ENCODE assay signal across 23 cellular contexts in the genomic region with DNA sequence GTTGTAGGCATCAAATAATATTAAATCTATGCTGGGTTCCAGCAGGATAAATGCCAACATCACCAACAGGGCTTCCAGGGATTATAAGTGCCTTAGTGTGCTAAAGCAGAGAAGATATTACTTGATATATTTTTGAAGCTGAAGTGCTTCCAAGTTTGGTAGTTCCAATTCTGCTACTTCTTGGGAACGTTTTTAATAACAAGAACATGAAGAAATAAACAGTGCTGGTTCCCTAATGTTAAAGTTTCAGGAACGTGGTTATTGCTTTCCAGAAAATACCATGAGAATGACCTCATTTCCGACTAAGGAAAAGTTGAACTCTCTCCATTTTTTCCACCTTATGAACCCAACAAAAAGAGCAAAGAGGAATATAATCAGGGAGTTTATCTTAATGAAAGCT. TPM values are rescaled to one million over a fixed set of nuclear protein-coding genes. Genes with fewer than 3 reads are reported as not detected.
A peak's percentile ranks its signal among the peaks of the same experiment; 100 is the strongest.
DNase-seq lines count a peak whose midpoint lies in the region; ATAC-seq, FAIRE-seq and TF ChIP-seq lines count a peak whose summit lies in the region.
"Had no signal": no experiment of that assay in that cellular context is flagged by ENCODE, and none has a peak within 500 bp of the region (broad histone marks: within the 10 kb centered on the region; RNA-seq: fewer than 3 reads in every experiment).

No MANE protein-coding gene starts in this region.

- peak overlapping the region; percentile 29 for H3K9ac ChIP-seq in endothelial cell of umbilical vein (replicated peaks; ENCODE audit: extremely low read depth, insufficient read depth, low read length)

- ATAC-seq in Right ventricle myocardium superior (ENCODE audit: poor library complexity) = no peak
- ATAC-seq in GM21526 (IDR thresholded peaks at IDR 0.05; ENCODE audit: low FRiP score, unreplicated experiment) = no peak
- ATAC-seq: left colon, T-cell had no signal

- peaks cover 18% of the 10 kb centered on the region for H3K27me3 Mint-ChIP-seq in nephron (ENCODE audit: low read depth)
- H3K27me3 Mint-ChIP-seq: activated naive CD4-positive, alpha-beta T cell treated with anti-CD3 and anti-CD28 coated beads, Interleukin-2, amount 50 U/mL, for 24 hours had no signal

- H4K20me1 ChIP-seq in endothelial cell of umbilical vein (replicated peaks; ENCODE audit: control insufficient read depth, extremely low read depth, insufficient read depth, low read length) = no peaks in the 10 kb centered on the region

- DNase-seq in right atrium auricular region (ENCODE audit: low spot score) = no peak
- no peak for DNase-seq in Right ventricle myocardium superior
- DNase-seq in endothelial cell of umbilical vein (ENCODE audit: low read depth, low spot score) = peak; percentile 66
- no peak for DNase-seq in stimulated activated CD4-positive, alpha-beta T cell treated with anti-CD3 and anti-CD28 coated beads, Interleukin-15, amount 100 ng/mL, for 24 hours
- no peak for DNase-seq in GM20000 (ENCODE audit: low spot score)
- no peak for DNase-seq in T-helper 2 cell
- DNase-seq: ACHN; activated CD4-positive, CD25-positive, alpha-beta regulatory T cell treated with anti-CD3 and anti-CD28 coated beads, Interleukin-2, amount 50 U/mL, for 72 hours; activated CD8-positive, alpha-beta memory T cell treated with anti-CD3 and anti-CD28 coated beads, Interleukin-2, amount 50 U/mL, for 4 hours; DMS 273 treated with DMSO at 0.1 percent for 48 hours; left colon; NCI-H1417; NCI-H345; nephron progenitor cell; small intestine; T-cell had no signal

- no peaks in the 10 kb centered on the region for H3K9me3 ChIP-seq in right atrium auricular region
- H3K9me3 ChIP-seq in endothelial cell of umbilical vein (replicated peaks; ENCODE audit: control insufficient read depth, insufficient read depth, low read length) = no peaks in the 10 kb centered on the region

- peak overlapping the region; percentile 63 for H3K4me2 ChIP-seq in endothelial cell of umbilical vein (ENCODE audit: insufficient read depth, low read length)

- BruUV-seq in endothelial cell of umbilical vein (replicated peaks; lab: Mats Ljungman, UMichigan) = no TSS peak

- no peak for TF ChIP-seq POLR2A in endothelial cell of umbilical vein (IDR thresholded peaks at IDR 0.05; ENCODE audit: low read depth, low read length)

- H3K4me3 Mint-ChIP-seq in nephron = peak overlapping the region in 2 of 3 experiments; percentile 33 to 53
- H3K4me3 Mint-ChIP-seq: activated naive CD4-positive, alpha-beta T cell treated with anti-CD3 and anti-CD28 coated beads, Interleukin-2, amount 50 U/mL, for 24 hours; dendritic cell treated with granulocyte-macrophage colony-stimulating factor and Interleukin-4, amounts not matched to agents 40 ng/mL and 50 ng/mL, for 4 days; IgD-negative memory B cell; nephron progenitor cell; T-cell had no signal

- H3K36me3 ChIP-seq in right atrium auricular region (no peaks in the 10 kb centered on the region), endothelial cell of umbilical vein (ENCODE audit: control insufficient read depth in 2 of 2, extremely low read depth in 1 of 2, insufficient read depth in 2 of 2, low read length in 2 of 2) (no peaks in the 10 kb centered on the region)

- peak overlapping the region; percentile 27 for H2AFZ ChIP-seq in endothelial cell of umbilical vein (ENCODE audit: low read depth, low read length)

- intact Hi-C loops in Right ventricle myocardium superior (cut with DNase I) (no loop called here), endothelial cell of umbilical vein (cut with micrococcal nuclease) (loop anchor here (5.0 kb wide), 1 partner anchor 57 kb away; a partner anchor contains a TSS)

- FAIRE-seq in endothelial cell of umbilical vein (lab: Jason Lieb, UNC) = peak; percentile 77
- FAIRE-seq: small intestine had no signal

- CTCF ChIA-PET in endothelial cell of umbilical vein (lab: Charles Lee) = interaction anchor here (0.8 to 17.9 kb wide), 5 partner anchors 9 to 209 kb away, joined by 3 to 231 read pairs (median 4); a partner anchor contains a TSS

- peaks cover 9% of the 10 kb centered on the region for H3K4me1 Mint-ChIP-seq in nephron

- H3K4me3 ChIP-seq in right atrium auricular region (no peak overlapping the region), endothelial cell of umbilical vein (replicated peaks in 1 of 3; ENCODE audit: insufficient read depth in 1 of 3, low read depth in 1 of 3, low read length in 3 of 3) (no peak overlapping the region)

- TF ChIP-seq CTCF in right atrium auricular region (IDR thresholded peaks at IDR 0.05) (no peak), endothelial cell of umbilical vein (IDR thresholded peaks at IDR 0.05; ENCODE audit: extremely low read depth in 1 of 2, insufficient read depth in 1 of 2, low read depth in 1 of 2, low read length in 2 of 2) (no peak), nephron (IDR thresholded peaks at IDR 0.05; ENCODE audit: unreplicated experiment in 3 of 3) (no peak), GM20000 (IDR thresholded peaks at IDR 0.05; ENCODE audit: extremely low read depth, missing control alignments) (no peak)

- dilution Hi-C loops in endothelial cell of umbilical vein (cut with MboI; ENCODE audit: extremely low pct_ligation_motif_present, low sequenced_read_pairs) = no loop called here

- H3K4me1 ChIP-seq in right atrium auricular region = peaks cover 0 to 13% of the 10 kb centered on the region in 2 donors
- peaks cover 13% of the 10 kb centered on the region for H3K4me1 ChIP-seq in endothelial cell of umbilical vein (ENCODE audit: control insufficient read depth, extremely low read depth, insufficient read depth, low read length)

- POLR2A ChIA-PET in endothelial cell of umbilical vein (lab: Charles Lee) = no interaction called here

- no peaks in the 10 kb centered on the region for H3K27me3 ChIP-seq in right atrium auricular region
- no peaks in the 10 kb centered on the region for H3K27me3 ChIP-seq in endothelial cell of umbilical vein (ENCODE audit: control insufficient read depth in 2 of 2, insufficient read depth in 2 of 2, low read length in 2 of 2)

- peak overlapping the region in 2 of 3 experiments; percentile 41 to 91 for H3K27ac Mint-ChIP-seq in nephron
- H3K27ac Mint-ChIP-seq: activated naive CD4-positive, alpha-beta T cell treated with anti-CD3 and anti-CD28 coated beads, Interleukin-2, amount 50 U/mL, for 24 hours; dendritic cell treated with granulocyte-macrophage colony-stimulating factor and Interleukin-4, amounts not matched to agents 40 ng/mL and 50 ng/mL, for 4 days; IgD-negative memory B cell; nephron progenitor cell; T-cell had no signal

- no peaks in the 10 kb centered on the region for H3K9me3 Mint-ChIP-seq in nephron
- H3K9me3 Mint-ChIP-seq: activated naive CD4-positive, alpha-beta T cell treated with anti-CD3 and anti-CD28 coated beads, Interleukin-2, amount 50 U/mL, for 24 hours; dendritic cell treated with granulocyte-macrophage colony-stimulating factor and Interleukin-4, amounts not matched to agents 40 ng/mL and 50 ng/mL, for 4 days; IgD-negative memory B cell; T-cell had no signal

- H3K79me2 ChIP-seq in endothelial cell of umbilical vein (ENCODE audit: control insufficient read depth, insufficient read depth, low read length) = peaks cover 2% of the 10 kb centered on the region

- H3K9me1 ChIP-seq in endothelial cell of umbilical vein (replicated peaks; ENCODE audit: control insufficient read depth, extremely low read depth, insufficient read depth, low read length) = no peaks in the 10 kb centered on the region

- no peaks in the 10 kb centered on the region for H3K36me3 Mint-ChIP-seq in nephron (ENCODE audit: low read depth)
- H3K36me3 Mint-ChIP-seq: activated naive CD4-positive, alpha-beta T cell treated with anti-CD3 and anti-CD28 coated beads, Interleukin-2, amount 50 U/mL, for 24 hours; IgD-negative memory B cell; T-cell had no signal

- peak overlapping the region; percentile 37 to 60 for H3K27ac ChIP-seq in right atrium auricular region
- peak overlapping the region; percentile 63 for H3K27ac ChIP-seq in endothelial cell of umbilical vein (ENCODE audit: insufficient read depth, low read depth, low read length)

RNA-seq across cellular contexts. Expression of a gene that starts 4.6 kb away (rescaled TPM):
- total RNA-seq in right atrium auricular region (10 to 100 TPM; 17.6 to 26.8 TPM), Right ventricle myocardium superior (17.7 TPM), endothelial cell of umbilical vein (28.5 and 29.7 TPM in 2 replicates)
- polyA plus RNA-seq in endothelial cell of umbilical vein = 30.5 and 35.4 TPM in 2 replicates
- polyA plus RNA-seq in endothelial cell of umbilical vein (2011; cell fraction: cytosol; rRNA removed) = 25.3 and 30.1 TPM in 2 replicates
- 33.8 and 35.9 TPM in 2 replicates for polyA plus RNA-seq in endothelial cell of umbilical vein (2011; cell fraction: nucleus; rRNA removed)
- 20.5 and 24.0 TPM in 2 replicates for polyA plus RNA-seq in endothelial cell of umbilical vein (2012)
- 47.5 and 49.4 TPM in 2 replicates for polyA minus RNA-seq in endothelial cell of umbilical vein
- 5.9 TPM for polyA minus RNA-seq in endothelial cell of umbilical vein (2011; cell fraction: cytosol; rRNA and poly(A)+ RNA removed)
- polyA minus RNA-seq in endothelial cell of umbilical vein (2011; cell fraction: nucleus; rRNA and poly(A)+ RNA removed) = 13.4 and 16.1 TPM in 2 replicates

RNA-seq across cellular contexts. Expression of a gene that starts 15.1 kb away (rescaled TPM):
- total RNA-seq in right atrium auricular region (not detected), Right ventricle myocardium superior (not detected), endothelial cell of umbilical vein (0.75 and 1.0 TPM in 2 replicates)
- polyA plus RNA-seq in endothelial cell of umbilical vein = 0.84 and 0.91 TPM in 2 replicates
- 0.50 and 0.55 TPM in 2 replicates for polyA plus RNA-seq in endothelial cell of umbilical vein (2011; cell fraction: cytosol; rRNA removed)
- 0.43 and 0.49 TPM in 2 replicates for polyA plus RNA-seq in endothelial cell of umbilical vein (2011; cell fraction: nucleus; rRNA removed)
- 0.16 and 0.25 TPM in 2 replicates for polyA plus RNA-seq in endothelial cell of umbilical vein (2012)
- polyA minus RNA-seq in endothelial cell of umbilical vein = 0.41 and 0.76 TPM in 2 replicates
- polyA minus RNA-seq in endothelial cell of umbilical vein (2011; cell fraction: cytosol; rRNA and poly(A)+ RNA removed) = not detected
- polyA minus RNA-seq in endothelial cell of umbilical vein (2011; cell fraction: nucleus; rRNA and poly(A)+ RNA removed) = 0.14 and 0.29 TPM in 2 replicates
- total RNA-seq: glomerular endothelial cell, subcutaneous adipose tissue, T-cell had no signal
- polyA plus RNA-seq: IgD-negative memory B cell had no signal

RNA-seq across cellular contexts. Expression of a gene that starts 32.7 kb away (rescaled TPM):
- total RNA-seq in right atrium auricular region = 10 to 100 TPM; 17.6 to 26.3 TPM
- 15.4 TPM for total RNA-seq in Right ventricle myocardium superior
- 0.49 and 0.65 TPM in 2 replicates for total RNA-seq in endothelial cell of umbilical vein
- polyA plus RNA-seq in endothelial cell of umbilical vein = 0.43 and 0.59 TPM in 2 replicates
- polyA plus RNA-seq in endothelial cell of umbilical vein (2011; cell fraction: cytosol; rRNA removed) = 0.25 and 0.45 TPM in 2 replicates
- polyA plus RNA-seq in endothelial cell of umbilical vein (2011; cell fraction: nucleus; rRNA removed) = 2.2 and 2.4 TPM in 2 replicates
- polyA plus RNA-seq in endothelial cell of umbilical vein (2012) = 0.32 and 0.44 TPM in 2 replicates
- polyA minus RNA-seq in endothelial cell of umbilical vein = 0.39 and 1.0 TPM in 2 replicates
- 5.3 TPM for polyA minus RNA-seq in endothelial cell of umbilical vein (2011; cell fraction: cytosol; rRNA and poly(A)+ RNA removed)
- 0.53 and 0.58 TPM in 2 replicates for polyA minus RNA-seq in endothelial cell of umbilical vein (2011; cell fraction: nucleus; rRNA and poly(A)+ RNA removed)
- total RNA-seq: subcutaneous adipose tissue had no signal
- polyA plus RNA-seq: IgD-negative memory B cell had no signal

RNA-seq across cellular contexts. Expression of a gene that starts 48.1 kb away (rescaled TPM):
- total RNA-seq in right atrium auricular region = 100 to 1,000 TPM; 133 to 358 TPM
- total RNA-seq in Right ventricle myocardium superior = 43.4 TPM
- 29.6 TPM in 2 replicates for total RNA-seq in endothelial cell of umbilical vein
- 87.1 and 132 TPM in 2 replicates for polyA plus RNA-seq in endothelial cell of umbilical vein
- 35.4 and 66.1 TPM in 2 replicates for polyA plus RNA-seq in endothelial cell of umbilical vein (2011; cell fraction: cytosol; rRNA removed)
- polyA plus RNA-seq in endothelial cell of umbilical vein (2011; cell fraction: nucleus; rRNA removed) = 27.3 and 31.4 TPM in 2 replicates
- 26.4 and 50.3 TPM in 2 replicates for polyA plus RNA-seq in endothelial cell of umbilical vein (2012)
- 12.0 and 16.9 TPM in 2 replicates for polyA minus RNA-seq in endothelial cell of umbilical vein
- 1.4 TPM for polyA minus RNA-seq in endothelial cell of umbilical vein (2011; cell fraction: cytosol; rRNA and poly(A)+ RNA removed)
- 9.3 and 15.6 TPM in 2 replicates for polyA minus RNA-seq in endothelial cell of umbilical vein (2011; cell fraction: nucleus; rRNA and poly(A)+ RNA removed)

RNA-seq across cellular contexts. Expression of a gene that starts 56.7 kb away (rescaled TPM):
- 1 to 10 TPM; 7.5 to 9.8 TPM for total RNA-seq in right atrium auricular region
- total RNA-seq in Right ventricle myocardium superior = 8.5 TPM
- 71.7 and 76.7 TPM in 2 replicates for total RNA-seq in endothelial cell of umbilical vein
- 19.4 and 23.2 TPM in 2 replicates for polyA plus RNA-seq in endothelial cell of umbilical vein
- polyA plus RNA-seq in endothelial cell of umbilical vein (2011; cell fraction: cytosol; rRNA removed) = 18.1 and 19.6 TPM in 2 replicates
- polyA plus RNA-seq in endothelial cell of umbilical vein (2011; cell fraction: nucleus; rRNA removed) = 86.3 and 93.0 TPM in 2 replicates
- polyA plus RNA-seq in endothelial cell of umbilical vein (2012) = 29.6 and 37.8 TPM in 2 replicates
- polyA minus RNA-seq in endothelial cell of umbilical vein = 46.1 and 47.6 TPM in 2 replicates
- polyA minus RNA-seq in endothelial cell of umbilical vein (2011; cell fraction: cytosol; rRNA and poly(A)+ RNA removed) = 1.6 TPM
- 47.3 and 65.9 TPM in 2 replicates for polyA minus RNA-seq in endothelial cell of umbilical vein (2011; cell fraction: nucleus; rRNA and poly(A)+ RNA removed)
